ENCODE assay signal across 8 cellular contexts in genomic region chr7:151057737-151057988, GRCh38. TPM values are rescaled to one million over a fixed set of nuclear protein-coding genes. Genes with fewer than 3 reads are reported as not detected.
DNase-seq lines count a peak whose midpoint lies in the region; TF ChIP-seq lines count a peak whose summit lies in the region.

CDK5 (minus strand) TSS chr7:151057897; CDS start chr7:151057848, 49 bp downstream.

- no CpG with 5 or more reads among the region's 18 CpGs for WGBS in iPS DF 6.9 (ENCODE audit: insufficient coverage, insufficient read length)
- WGBS in smooth muscle cell (ENCODE audit: low lambda C conversion rate), result 0% methylated on average over 18 of the region's 18 CpGs

- no peak for TF ChIP-seq CTCF in smooth muscle cell (IDR thresholded peaks at IDR 0.05; ENCODE audit: borderline replicate concordance, insufficient read depth, poor library complexity, severe bottlenecking)

- peak within 1 kb of the TSS; percentile 92 for H3K27ac Mint-ChIP-seq in activated T-helper 1 cell treated with anti-CD3 and anti-CD28 coated beads, Interleukin-12 subunit alpha, Interleukin-12 subunit beta, Interleukin-2, Interleukin-4 antibody, amounts not matched to agents 30 ng/mL and 10 ng/mL and 1 ng/mL, durations not matched to agents 14 hours and 24 hours and 36 hours

- intact Hi-C loops in activated T-helper 1 cell treated with anti-CD3 and anti-CD28 coated beads, Interleukin-12 subunit alpha, Interleukin-12 subunit beta, Interleukin-2, Interleukin-4 antibody, amounts not matched to agents 30 ng/mL and 10 ng/mL and 1 ng/mL, durations not matched to agents 14 hours and 24 hours and 36 hours (cut with micrococcal nuclease), result loop anchor here (1.0 kb wide), 1 partner anchor 49 kb away; no protein-coding TSS in a partner anchor

- H2AFZ ChIP-seq in smooth muscle cell (ENCODE audit: low read depth), result peak within 1 kb of the TSS; percentile 71

- H3K36me3 Mint-ChIP-seq in activated T-helper 1 cell treated with anti-CD3 and anti-CD28 coated beads, Interleukin-12 subunit alpha, Interleukin-12 subunit beta, Interleukin-2, Interleukin-4 antibody, amounts not matched to agents 30 ng/mL and 10 ng/mL and 1 ng/mL, durations not matched to agents 14 hours and 24 hours and 36 hours (ENCODE audit: low read depth), result peaks cover 2% of the 10 kb centered on the region

- no peaks in the 10 kb centered on the region for H3K9me3 Mint-ChIP-seq in activated T-helper 1 cell treated with anti-CD3 and anti-CD28 coated beads, Interleukin-12 subunit alpha, Interleukin-12 subunit beta, Interleukin-2, Interleukin-4 antibody, amounts not matched to agents 30 ng/mL and 10 ng/mL and 1 ng/mL, durations not matched to agents 14 hours and 24 hours and 36 hours

- H3K9ac ChIP-seq in smooth muscle cell (ENCODE audit: low read depth), result peak within 1 kb of the TSS; percentile 72

- H3K4me1 ChIP-seq in iPS DF 6.9 (ENCODE audit: control insufficient read depth, insufficient read depth, low read length) (peaks cover 15% of the 10 kb centered on the region), smooth muscle cell (ENCODE audit: low read depth) (peaks cover 34% of the 10 kb centered on the region)

- H3K27ac ChIP-seq in iPS DF 6.9 (ENCODE audit: low read length), result no peak within 1 kb of the TSS
- H3K27ac ChIP-seq in smooth muscle cell (ENCODE audit: low read depth), result peak within 1 kb of the TSS; percentile 95

- DNase-seq in HT-29 (ENCODE audit: low spot score) (no peak), iPS DF 6.9 (ENCODE audit: low read depth, low spot score) (no peak), smooth muscle cell (lab: John Stamatoyannopoulos, UW; ENCODE audit: unreplicated experiment) (no peak), cerebellar cortex (ENCODE audit: low spot score) (no peak), inferior parietal cortex (ENCODE audit: extremely low spot score) (no peak), Kasumi-1 (lab: John Stamatoyannopoulos, UW) (no peak), DMS79 (lab: John Stamatoyannopoulos, UW) (no peak)
- no peak for DNase-seq in activated T-helper 1 cell treated with anti-CD3 and anti-CD28 coated beads, Interleukin-12 subunit alpha, Interleukin-12 subunit beta, Interleukin-2, Interleukin-4 antibody, amounts not matched to agents 30 ng/mL and 10 ng/mL and 1 ng/mL, durations not matched to agents 14 hours and 24 hours and 36 hours (ENCODE audit: low spot score)

- no peaks in the 10 kb centered on the region for H3K9me3 ChIP-seq in iPS DF 6.9 (ENCODE audit: control insufficient read depth, insufficient read depth, low read length)
- no peaks in the 10 kb centered on the region for H3K9me3 ChIP-seq in smooth muscle cell (replicated peaks; ENCODE audit: low read depth)

- H3K36me3 ChIP-seq in iPS DF 6.9 (ENCODE audit: control insufficient read depth, insufficient read depth, low read length) (no peaks in the 10 kb centered on the region), smooth muscle cell (ENCODE audit: low read depth) (no peaks in the 10 kb centered on the region)

- peak within 1 kb of the TSS; percentile 93 for H3K4me3 Mint-ChIP-seq in activated T-helper 1 cell treated with anti-CD3 and anti-CD28 coated beads, Interleukin-12 subunit alpha, Interleukin-12 subunit beta, Interleukin-2, Interleukin-4 antibody, amounts not matched to agents 30 ng/mL and 10 ng/mL and 1 ng/mL, durations not matched to agents 14 hours and 24 hours and 36 hours

- peaks cover 26% of the 10 kb centered on the region for H4K20me1 ChIP-seq in smooth muscle cell (ENCODE audit: low read depth)

- H3K79me2 ChIP-seq in smooth muscle cell (ENCODE audit: low read depth), result peaks cover 13% of the 10 kb centered on the region

- peak within 1 kb of the TSS; percentile 94 for H3K4me2 ChIP-seq in smooth muscle cell

- H3K4me1 Mint-ChIP-seq in activated T-helper 1 cell treated with anti-CD3 and anti-CD28 coated beads, Interleukin-12 subunit alpha, Interleukin-12 subunit beta, Interleukin-2, Interleukin-4 antibody, amounts not matched to agents 30 ng/mL and 10 ng/mL and 1 ng/mL, durations not matched to agents 14 hours and 24 hours and 36 hours (ENCODE audit: low read depth), result peaks cover 51% of the 10 kb centered on the region

- peaks cover 8% of the 10 kb centered on the region for H3F3A ChIP-seq in smooth muscle cell (ENCODE audit: low read depth)

- H3K27me3 ChIP-seq in iPS DF 6.9 (ENCODE audit: control insufficient read depth, insufficient read depth, low read length) (no peaks in the 10 kb centered on the region), smooth muscle cell (ENCODE audit: low read depth) (no peaks in the 10 kb centered on the region)

- H3K4me3 ChIP-seq in iPS DF 6.9 (ENCODE audit: low read length), result peak within 1 kb of the TSS; percentile 78; the same call in 1 of the 2 replicates
- H3K4me3 ChIP-seq in smooth muscle cell, result peak within 1 kb of the TSS; percentile 74

- no peaks in the 10 kb centered on the region for H3K27me3 Mint-ChIP-seq in activated T-helper 1 cell treated with anti-CD3 and anti-CD28 coated beads, Interleukin-12 subunit alpha, Interleukin-12 subunit beta, Interleukin-2, Interleukin-4 antibody, amounts not matched to agents 30 ng/mL and 10 ng/mL and 1 ng/mL, durations not matched to agents 14 hours and 24 hours and 36 hours (ENCODE audit: insufficient read depth)

RNA-seq across cellular contexts. Expression of gene CDK5, which starts in this region (rescaled TPM):
- 43.6 and 62.6 TPM in 2 replicates for total RNA-seq in HT-29 (2014; rRNA removed; shearing (Covaris generic))
- total RNA-seq in activated T-helper 1 cell treated with anti-CD3 and anti-CD28 coated beads, Interleukin-12 subunit alpha, Interleukin-12 subunit beta, Interleukin-2, Interleukin-4 antibody, amounts not matched to agents 30 ng/mL and 10 ng/mL and 1 ng/mL, durations not matched to agents 14 hours and 24 hours and 36 hours, result 24.9 and 28.1 TPM in 2 replicates
- 18.6 and 22.1 TPM in 2 replicates for total RNA-seq in smooth muscle cell
- polyA plus RNA-seq in smooth muscle cell, result 36.4 and 50.1 TPM in 2 replicates
